Comparison of ENCODE assay signal across 27 cellular contexts in the genomic region with DNA sequence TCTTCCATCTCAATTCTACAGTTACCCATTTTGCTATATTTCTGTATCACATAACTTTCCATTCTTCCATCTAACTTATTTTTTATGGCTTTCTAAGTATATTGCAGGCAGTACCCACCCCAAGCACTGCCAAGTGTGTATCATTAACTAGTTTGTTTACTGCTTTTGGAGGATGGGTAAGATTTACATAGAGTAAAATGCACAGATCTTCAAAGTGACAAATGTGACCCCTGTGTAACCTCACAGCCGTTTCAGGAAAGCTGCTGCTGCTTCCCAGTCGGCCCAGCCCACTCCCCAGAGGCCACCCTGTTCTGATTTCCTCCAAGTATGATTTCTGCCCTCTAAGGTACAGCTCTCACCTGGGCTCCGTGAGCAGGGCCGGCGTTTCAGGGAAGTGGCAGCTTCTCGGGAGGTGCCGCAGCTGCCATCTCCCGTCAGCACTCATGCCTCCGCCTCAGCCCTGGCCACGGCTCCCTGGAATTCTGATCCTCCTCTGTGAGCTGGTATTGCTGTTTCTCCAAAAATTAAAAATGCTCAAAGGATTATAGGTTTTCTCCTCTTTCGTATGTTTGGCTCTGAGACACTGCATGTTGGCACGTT. TPM values are rescaled to one million over a fixed set of nuclear protein-coding genes. Genes with fewer than 3 reads are reported as not detected.
DNase-seq lines count a peak whose midpoint lies in the region; ATAC-seq, FAIRE-seq and TF ChIP-seq lines count a peak whose summit lies in the region.
"Had no signal": no experiment of that assay in that cellular context is flagged by ENCODE, and none has a peak within 500 bp of the region (broad histone marks: within the 10 kb centered on the region; RNA-seq: fewer than 3 reads in every experiment).

No MANE protein-coding gene starts in this region.

- no TSS peak for BruUV-seq in PC-3 (replicated peaks; lab: Mats Ljungman, UMichigan)

- intact Hi-C loops in left ventricle myocardium superior (cut with micrococcal nuclease) (no loop called here), PC-3 (cut with micrococcal nuclease) (no loop called here)

- no peak overlapping the region for H3K4me2 ChIP-seq in PC-3 (ENCODE audit: low read length)
- H3K4me2 ChIP-seq: BLaER1 had no signal

- H3K36me3 ChIP-seq in right atrium auricular region (peaks cover 28% of the 10 kb centered on the region), PC-3 (ENCODE audit: low read depth, low read length) (peaks cover 12% of the 10 kb centered on the region)
- H3K36me3 ChIP-seq: uterus had no signal

- CTCF ChIA-PET in PC-3 (lab: Charles Lee) = no interaction called here

- no peaks in the 10 kb centered on the region for H4K20me1 ChIP-seq in PC-3 (ENCODE audit: low read length)

- no peaks in the 10 kb centered on the region for H3K9me3 ChIP-seq in right atrium auricular region
- H3K9me3 ChIP-seq in PC-3 (ENCODE audit: low read length) = no peaks in the 10 kb centered on the region
- H3K9me3 ChIP-seq: BLaER1, breast epithelium, Caco-2, left lung, SJSA1, thoracic aorta, uterus had no signal

- H3K27ac ChIP-seq in right atrium auricular region (no peak overlapping the region), PC-3 (ENCODE audit: low read length) (no peak overlapping the region)
- H3K27ac ChIP-seq: BLaER1, breast epithelium, left lung, SJSA1, thoracic aorta, uterus had no signal

- H3K27ac Mint-ChIP-seq in glutamatergic neuron (ENCODE audit: unreplicated experiment) = no peak overlapping the region
- H3K27ac Mint-ChIP-seq: activated T-helper 2 cell treated with anti-CD3 and anti-CD28 coated beads, Interferon-gamma antibody, Interleukin-2, Interleukin-4, amounts not matched to agents 10 μg/mL and 5 μg/mL and 100 μg/mL, durations not matched to agents 14 hours and 24 hours and 36 hours had no signal

- H3K4me1 Mint-ChIP-seq in glutamatergic neuron (ENCODE audit: low read depth, unreplicated experiment) = peaks cover 35% of the 10 kb centered on the region

- peaks cover 13% of the 10 kb centered on the region for H3K27me3 Mint-ChIP-seq in glutamatergic neuron (ENCODE audit: unreplicated experiment)

- H3K27me3 ChIP-seq in right atrium auricular region (no peaks in the 10 kb centered on the region), PC-3 (ENCODE audit: low read length) (no peaks in the 10 kb centered on the region)
- H3K27me3 ChIP-seq: BLaER1, breast epithelium, left lung, SJSA1, uterus had no signal

- H3K9ac ChIP-seq in PC-3 (ENCODE audit: low read length) = no peak overlapping the region
- H3K9ac ChIP-seq: BLaER1 had no signal

- no peak for FAIRE-seq in H54 (lab: Jason Lieb, UNC)

- TF ChIP-seq CTCF in right atrium auricular region (IDR thresholded peaks at IDR 0.05) (no peak), glutamatergic neuron (IDR thresholded peaks at IDR 0.05; ENCODE audit: partially characterized antibody, unreplicated experiment) (no peak), PC-3 (conservative IDR thresholded peaks at IDR 0.05; ENCODE audit: low read depth, low read length) (no peak)

- H3K4me3 Mint-ChIP-seq in glutamatergic neuron (ENCODE audit: unreplicated experiment) = peak overlapping the region; percentile 55

- H3K79me2 ChIP-seq in PC-3 (ENCODE audit: low read length) = no peaks in the 10 kb centered on the region

- no peaks in the 10 kb centered on the region for H3K36me3 Mint-ChIP-seq in glutamatergic neuron (ENCODE audit: unreplicated experiment)

- H3K4me3 ChIP-seq in right atrium auricular region (no peak overlapping the region), PC-3 (ENCODE audit: low read length) (no peak overlapping the region)
- H3K4me3 ChIP-seq: BLaER1, breast epithelium, SJSA1, uterus had no signal

- peak; percentile 19 for DNase-seq in left ventricle myocardium superior
- DNase-seq in right atrium auricular region (ENCODE audit: low spot score) = no peak
- DNase-seq in NCI-H226 = peak; percentile 0
- peak; percentile 46 for DNase-seq in glutamatergic neuron
- no peak for DNase-seq in DMS 273 (lab: John Stamatoyannopoulos, UW; ENCODE audit: unreplicated experiment)
- DNase-seq in PC-3 = no peak
- DNase-seq in H54 (ENCODE audit: insufficient read length, low spot score) = no peak
- DNase-seq: Caco-2; cortex of kidney; effector memory CD4-positive, alpha-beta T cell; GF-D8; hypothalamus; immature natural killer cell; Karpas-422; left lung; MV-4-11; NCI-H1694; NCI-H2227 treated with DMSO at 0.1 percent for 48 hours; NCI-H774; stimulated activated CD4-positive, alpha-beta T cell treated with anti-CD3 and anti-CD28 coated beads, Interleukin-1b, Interleukin-23, amount 100 ng/mL, for 48 hours; stimulated activated naive CD8-positive, alpha-beta T cell treated with anti-CD3 and anti-CD28 coated beads, Interleukin-15, Interleukin-2, amounts not matched to agents 100 U/mL and 50 U/mL, for 24 hours; uterus had no signal

- no peak overlapping the region for H2AFZ ChIP-seq in PC-3 (ENCODE audit: low read length)

- H3K9me3 Mint-ChIP-seq in glutamatergic neuron (ENCODE audit: unreplicated experiment) = peaks cover 4% of the 10 kb centered on the region
- H3K9me3 Mint-ChIP-seq: activated T-helper 2 cell treated with anti-CD3 and anti-CD28 coated beads, Interferon-gamma antibody, Interleukin-2, Interleukin-4, amounts not matched to agents 10 μg/mL and 5 μg/mL and 100 μg/mL, durations not matched to agents 14 hours and 24 hours and 36 hours; immature natural killer cell had no signal

- POLR2A ChIA-PET in PC-3 (lab: Charles Lee; ENCODE audit: unreplicated experiment) = no interaction called here

- H3K4me1 ChIP-seq in right atrium auricular region (no peaks in the 10 kb centered on the region), PC-3 (ENCODE audit: insufficient read depth, low read length) (no peaks in the 10 kb centered on the region)
- H3K4me1 ChIP-seq: breast epithelium, Caco-2, SJSA1, uterus had no signal

- ATAC-seq in left ventricle myocardium superior = no peak
- no peak for ATAC-seq in PC-3

- no peak for TF ChIP-seq POLR2A in H54 (IDR thresholded peaks at IDR 0.05; ENCODE audit: low read depth, low read length)

- H3F3A ChIP-seq in PC-3 (ENCODE audit: low read length, unreplicated experiment) = no peaks in the 10 kb centered on the region

- H3K9me2 ChIP-seq in PC-3 (replicated peaks; ENCODE audit: low read length) = no peaks in the 10 kb centered on the region

RNA-seq across cellular contexts. Expression of gene MAP1LC3A, which starts 15.0 kb away (rescaled TPM):
- total RNA-seq in left ventricle myocardium superior = 137 TPM
- 100 to 1,000 TPM; 111 to 120 TPM for total RNA-seq in right atrium auricular region
- total RNA-seq in glutamatergic neuron (ENCODE audit: unreplicated experiment) = 143 TPM
- 0.22 and 2.7 TPM in 2 replicates for total RNA-seq in PC-3 (2014; rRNA removed)

RNA-seq across cellular contexts. Expression of gene DYNLRB1, which starts 27.3 kb away (rescaled TPM):
- total RNA-seq in left ventricle myocardium superior (154 TPM), right atrium auricular region (100 to 1,000 TPM; 189 to 252 TPM), glutamatergic neuron (ENCODE audit: unreplicated experiment) (185 TPM), PC-3 (2014; rRNA removed) (153 and 177 TPM in 2 replicates)

Comparison
In these comparisons a context has a peak if more than half of its experiments do, and no peak if none do; other contexts are left out.
1. DNase-seq: peak in left ventricle myocardium superior (single experiment), NCI-H226 (single experiment) and glutamatergic neuron (single experiment); none in right atrium auricular region (single experiment), DMS 273 (single experiment), PC-3 (single experiment) and H54 (single experiment).
2. RNA of gene MAP1LC3A, which starts 15.0 kb away (total RNA-seq): 143 TPM in glutamatergic neuron (single experiment), 137 TPM in left ventricle myocardium superior (single experiment) and 111 to 120 TPM in right atrium auricular region; 0.22 to 2.7 TPM in PC-3; every median in the first group is over 10 times any median in the second.